ENCODE assay signal across 27 cellular contexts in genomic region chr4:163367651-163368050, GRCh38. TPM values are rescaled to one million over a fixed set of nuclear protein-coding genes. Genes with fewer than 3 reads are reported as not detected.
DNase-seq lines count a peak whose midpoint lies in the region; ATAC-seq, FAIRE-seq and TF ChIP-seq lines count a peak whose summit lies in the region.
"Had no signal": no experiment of that assay in that cellular context is flagged by ENCODE, and none has a peak within 500 bp of the region (broad histone marks: within the 10 kb centered on the region; RNA-seq: fewer than 3 reads in every experiment).

No MANE protein-coding gene starts in this region.

- DNase-seq in GM23248 = peak; percentile 2
- peak; percentile 12 for DNase-seq in NB4 (ENCODE audit: low read depth)
- peak; percentile 8 for DNase-seq in bronchial epithelial cell (ENCODE audit: low read depth)
- DNase-seq in mucosa of descending colon = peak in 1 of 3 donors; percentile 52
- no peak for DNase-seq in NCI-H1092 treated with DMSO at 0.1 percent for 48 hours (lab: John Stamatoyannopoulos, UW)
- no peak for DNase-seq in heart left ventricle
- no peak for DNase-seq in epidermal melanocyte (ENCODE audit: insufficient read length, low spot score)
- DNase-seq: activated effector memory CD4-positive, alpha-beta T cell treated with anti-CD3 and anti-CD28 coated beads, Interleukin-2, amount 50 U/mL, for 16 hours; activated naive CD8-positive, alpha-beta T cell treated with anti-CD3 and anti-CD28 coated beads, Interleukin-2, amount 10 ng/mL, durations not matched to agents 7 days and 5 days; activated T-cell treated with anti-CD3 and anti-CD28 coated beads, Interleukin-2, amount 50 U/mL, for 1 hour; cerebellar nuclear complex; DMS79 treated with DMSO at 0.1 percent for 48 hours; head of caudate nucleus; Karpas-422; NCI-H1092; NCI-H1930; NCI-H345; NCI-H748 treated with DMSO at 0.1 percent for 48 hours; stimulated activated CD4-positive, alpha-beta T cell treated with anti-CD3 and anti-CD28 coated beads, Interleukin-4, amount 100 ng/mL, for 24 hours; T-helper 2 cell; upper lobe of left lung had no signal

- H3K27ac ChIP-seq in GM23248 (no peak overlapping the region), heart left ventricle (no peak overlapping the region)
- H3K27ac ChIP-seq: BLaER1 treated with 17β-estradiol and CSF1 and Interleukin-3, amounts not matched to agents 10 nM and 100 nM; neural progenitor cell; upper lobe of left lung had no signal

- no peaks in the 10 kb centered on the region for H3K36me3 ChIP-seq in GM23248 (ENCODE audit: low read depth)
- no peaks in the 10 kb centered on the region for H3K36me3 ChIP-seq in bronchial epithelial cell (ENCODE audit: control insufficient read depth, insufficient read depth, low read length)
- no peaks in the 10 kb centered on the region for H3K36me3 ChIP-seq in mucosa of descending colon (ENCODE audit: low read depth)
- H3K36me3 ChIP-seq in heart left ventricle = no peaks in the 10 kb centered on the region
- H3K36me3 ChIP-seq: BLaER1 treated with 17β-estradiol and CSF1 and Interleukin-3, amounts not matched to agents 10 nM and 100 nM; neural progenitor cell; upper lobe of left lung had no signal

- no peaks in the 10 kb centered on the region for H3F3A ChIP-seq in GM23248 (ENCODE audit: insufficient read depth)

- H3K27me3 ChIP-seq in GM23248 (replicated peaks; ENCODE audit: insufficient read depth) (no peaks in the 10 kb centered on the region), bronchial epithelial cell (ENCODE audit: control insufficient read depth, insufficient read depth, low read length) (no peaks in the 10 kb centered on the region), heart left ventricle (peaks cover 0 to 7% (median 0%) of the 10 kb centered on the region in 9 donors)
- H3K27me3 ChIP-seq: BLaER1 treated with 17β-estradiol and CSF1 and Interleukin-3, amounts not matched to agents 10 nM and 100 nM; neural progenitor cell; upper lobe of left lung had no signal

- FAIRE-seq in bronchial epithelial cell (lab: Jason Lieb, UNC) = no peak

- H3K9ac ChIP-seq in GM23248 = no peak overlapping the region
- H3K9ac ChIP-seq: BLaER1 treated with 17β-estradiol and CSF1 and Interleukin-3, amounts not matched to agents 10 nM and 100 nM; neural progenitor cell had no signal

- no peaks in the 10 kb centered on the region for H3K79me2 ChIP-seq in GM23248 (ENCODE audit: insufficient read depth)

- 25 to 26% methylated on average over 3 of the region's 3 CpGs for WGBS in GM23248 (ENCODE audit: low coverage in 1 of 2, low lambda C conversion rate in 2 of 2, missing lambda C conversion rate in 2 of 2), 2 experiments
- 42 to 76% (median 70%) methylated on average over 3 of the region's 3 CpGs for WGBS in heart left ventricle, 4 donors

- no peaks in the 10 kb centered on the region for H3K9me3 ChIP-seq in GM23248 (ENCODE audit: low read depth)
- H3K9me3 ChIP-seq in mucosa of descending colon = no peaks in the 10 kb centered on the region
- H3K9me3 ChIP-seq in heart left ventricle = no peaks in the 10 kb centered on the region
- H3K9me3 ChIP-seq: BLaER1 treated with 17β-estradiol and CSF1 and Interleukin-3, amounts not matched to agents 10 nM and 100 nM; upper lobe of left lung had no signal

- intact Hi-C loops in mucosa of descending colon (cut with DNase I, micrococcal nuclease) (no loop called here), heart left ventricle (cut with DNase I) (no loop called here)

- no peaks in the 10 kb centered on the region for H4K20me1 ChIP-seq in GM23248 (ENCODE audit: insufficient read depth)
- H4K20me1 ChIP-seq: BLaER1 treated with 17β-estradiol and CSF1 and Interleukin-3, amounts not matched to agents 10 nM and 100 nM had no signal

- no peak for TF ChIP-seq CTCF in NB4 (IDR thresholded peaks at IDR 0.05; ENCODE audit: low read depth, low read length)
- TF ChIP-seq CTCF in bronchial epithelial cell (IDR thresholded peaks at IDR 0.05; ENCODE audit: insufficient read depth, low read length, severe bottlenecking) = no peak
- no peak for TF ChIP-seq CTCF in mucosa of descending colon (IDR thresholded peaks at IDR 0.05)
- no peak for TF ChIP-seq CTCF in heart left ventricle (IDR thresholded peaks at IDR 0.05)

- no peak overlapping the region for H2AFZ ChIP-seq in GM23248
- H2AFZ ChIP-seq: neural progenitor cell had no signal

- peak; percentile 99 for ATAC-seq in mucosa of descending colon
- ATAC-seq in heart left ventricle = no peak
- ATAC-seq: sciatic nerve; SK-N-SH treated with all-trans-retinoic acid at 6 μM for 48 hours; stimulated activated effector memory CD8-positive, alpha-beta T cell treated with anti-CD3 and anti-CD28 coated beads, Interleukin-12 subunit alpha, Interleukin-12 subunit beta, amount 100 ng/mL, for 72 hours had no signal

- H3K4me2 ChIP-seq in GM23248 (ENCODE audit: unreplicated experiment) = no peak overlapping the region
- H3K4me2 ChIP-seq: BLaER1 treated with 17β-estradiol and CSF1 and Interleukin-3, amounts not matched to agents 10 nM and 100 nM; neural progenitor cell had no signal

- in situ Hi-C loops in GM23248 (cut with MboI) = no loop called here

- H3K4me1 ChIP-seq in GM23248 (ENCODE audit: insufficient read depth) = no peaks in the 10 kb centered on the region
- no peaks in the 10 kb centered on the region for H3K4me1 ChIP-seq in mucosa of descending colon (ENCODE audit: low read depth)
- no peaks in the 10 kb centered on the region for H3K4me1 ChIP-seq in heart left ventricle
- H3K4me1 ChIP-seq: BLaER1 treated with 17β-estradiol and CSF1 and Interleukin-3, amounts not matched to agents 10 nM and 100 nM; neural progenitor cell; upper lobe of left lung had no signal

- H3K4me3 ChIP-seq in GM23248 = no peak overlapping the region
- H3K4me3 ChIP-seq in NB4 (ENCODE audit: low read depth, low read length) = no peak overlapping the region
- H3K4me3 ChIP-seq in bronchial epithelial cell (ENCODE audit: low read depth, low read length) = no peak overlapping the region
- no peak overlapping the region for H3K4me3 ChIP-seq in mucosa of descending colon
- no peak overlapping the region for H3K4me3 ChIP-seq in heart left ventricle
- H3K4me3 ChIP-seq: BLaER1 treated with 17β-estradiol and CSF1 and Interleukin-3, amounts not matched to agents 10 nM and 100 nM; neural progenitor cell; upper lobe of left lung had no signal

- TF ChIP-seq POLR2A in NB4 (IDR thresholded peaks at IDR 0.05; ENCODE audit: extremely low read depth, insufficient read length) = no peak
- no peak for TF ChIP-seq POLR2A in heart left ventricle (IDR thresholded peaks at IDR 0.05)

- H3K9me2 ChIP-seq in GM23248 (ENCODE audit: insufficient read depth) = no peaks in the 10 kb centered on the region

RNA-seq across cellular contexts. Expression of gene NPY5R, which starts 24.0 kb away (rescaled TPM):
- total RNA-seq in GM23248 (2014; rRNA removed; shearing (Covaris generic)) = not detected in 2 replicates
- polyA plus RNA-seq in GM23248 (2016; fragmentation: Nextera tagmentation; extraction: Ambion mirVana) (not detected in 2 replicates), heart left ventricle (under 1 TPM; 0.04 to 0.11 TPM)
- total RNA-seq in bronchial epithelial cell (not detected in 2 replicates), mucosa of descending colon (1 to 10 TPM in 1 of 3 donors, under 1 TPM in 2; 0.22 to 1.2 (median 0.25) TPM), heart left ventricle (under 1 TPM in 4 of 9 donors, not detected in 5; 0.16 to 0.52 (median 0.22) TPM)
- total RNA-seq: activated CD8-positive, alpha-beta memory T cell treated with anti-CD3 and anti-CD28 coated beads for 36 hours; activated naive CD8-positive, alpha-beta T cell treated with anti-CD3 and anti-CD28 coated beads, Interleukin-2, amount 10 ng/mL, durations not matched to agents 7 days and 5 days had no signal

RNA-seq across cellular contexts. Expression of gene NPY1R, which starts 35.3 kb away (rescaled TPM):
- not detected in 2 replicates for total RNA-seq in GM23248 (2014; rRNA removed; shearing (Covaris generic))
- polyA plus RNA-seq in GM23248 (2016; fragmentation: Nextera tagmentation; extraction: Ambion mirVana) (not detected in 2 replicates), heart left ventricle (under 1 TPM; 0.34 to 0.39 TPM)
- total RNA-seq in bronchial epithelial cell (0.26 TPM in 1 of 2 replicates, not detected in the other), mucosa of descending colon (10 to 100 TPM in 1 of 3 donors, 1 to 10 TPM in 2; 2.8 to 20.6 (median 5.5) TPM), heart left ventricle (1 to 10 TPM in 4 of 9 donors, under 1 TPM in 5; 0.19 to 2.5 (median 0.56) TPM)
- total RNA-seq: activated CD8-positive, alpha-beta memory T cell treated with anti-CD3 and anti-CD28 coated beads for 36 hours; activated naive CD8-positive, alpha-beta T cell treated with anti-CD3 and anti-CD28 coated beads, Interleukin-2, amount 10 ng/mL, durations not matched to agents 7 days and 5 days had no signal

Comparison
In these comparisons a context has a peak if more than half of its experiments do, and no peak if none do; other contexts are left out.
1. DNase-seq: peak in GM23248 (single experiment), NB4 (single experiment) and bronchial epithelial cell (single experiment); none in NCI-H1092 treated with DMSO at 0.1 percent for 48 hours (single experiment), heart left ventricle (0 of 5) and epidermal melanocyte (single experiment).